Comparison of ENCODE assay signal across 13 cellular contexts in genomic region chr12:95637471-95638155, GRCh38.
A peak's percentile ranks its signal among the peaks of the same experiment; 100 is the strongest.
DNase-seq lines count a peak whose midpoint lies in the region; ATAC-seq and TF ChIP-seq lines count a peak whose summit lies in the region.
"Had no signal": no experiment of that assay in that cellular context is flagged by ENCODE, and none has a peak within 500 bp of the region (broad histone marks: within the 10 kb centered on the region; RNA-seq: fewer than 3 reads in every experiment).

No MANE protein-coding gene starts in this region.

- TF ChIP-seq CTCF in foreskin fibroblast (IDR thresholded peaks at IDR 0.05; ENCODE audit: low read depth, low read length) = no peak

- no peak overlapping the region for H3K4me3 ChIP-seq in foreskin fibroblast (ENCODE audit: low read depth in 1 of 2, low read length in 2 of 2)
- H3K4me3 ChIP-seq: transverse colon had no signal

- no peak for ATAC-seq in GM21390 (IDR thresholded peaks at IDR 0.05; ENCODE audit: unreplicated experiment)

- DNase-seq in DMS 273 (lab: John Stamatoyannopoulos, UW; ENCODE audit: unreplicated experiment) (peak; percentile 43), DMS 273 treated with DMSO at 0.1 percent for 48 hours (lab: John Stamatoyannopoulos, UW) (no peak), amniotic stem cell (lab: John Stamatoyannopoulos, UW) (peak; percentile 80), foreskin fibroblast (peak; percentile 86 to 90), superior temporal gyrus (ENCODE audit: extremely low spot score) (peak; percentile 39), ureter (ENCODE audit: low spot score) (no peak), retina (no peak)
- DNase-seq: DMS153; NCI-H526 treated with DMSO at 0.1 percent for 48 hours; SHP77 treated with DMSO at 0.1 percent for 48 hours; stimulated activated CD4-positive, alpha-beta T cell treated with anti-CD3 and anti-CD28 coated beads, Interleukin-12 subunit alpha, Interleukin-12 subunit beta, amount 100 ng/mL, for 4 hours; transverse colon had no signal

Comparison
In these comparisons a context has a peak if more than half of its experiments do, and no peak if none do; other contexts are left out.
1. DNase-seq: peak in DMS 273 (single experiment), amniotic stem cell (single experiment), foreskin fibroblast (2 of 2) and superior temporal gyrus (single experiment); none in DMS 273 treated with DMSO at 0.1 percent for 48 hours (single experiment), ureter (single experiment) and retina (single experiment).